Comparison of ENCODE assay signal across 9 cellular contexts in genomic region chr11:68890490-68891231, GRCh38. TPM values are rescaled to one million over a fixed set of nuclear protein-coding genes. Genes with fewer than 3 reads are reported as not detected.
DNase-seq lines count a peak whose midpoint lies in the region; TF ChIP-seq lines count a peak whose summit lies in the region.
"Had no signal": no experiment of that assay in that cellular context is flagged by ENCODE, and none has a peak within 500 bp of the region (broad histone marks: within the 10 kb centered on the region; RNA-seq: fewer than 3 reads in every experiment).

No MANE protein-coding gene starts in this region.

- CTCF ChIA-PET in AG04449 (lab: Yijun Ruan, JAX): interaction anchor here (0.6 to 4.2 kb wide), 29 partner anchors 9 to 307 kb away, joined by 3 to 29 read pairs (median 3); partner anchors contain the start of genes CPT1A, IGHMBP2, MRGPRF and MRPL21

- TF ChIP-seq CTCF in AG04449 (IDR thresholded peaks at IDR 0.05; ENCODE audit: insufficient read depth, low read length, missing control alignments) (no peak), fibroblast of mammary gland (conservative IDR thresholded peaks at IDR 0.05; ENCODE audit: control insufficient read depth, insufficient read depth, low read depth, low read length) (no peak), nephron progenitor cell (IDR thresholded peaks at IDR 0.05) (no peak), GM20000 (IDR thresholded peaks at IDR 0.05; ENCODE audit: extremely low read depth, missing control alignments) (no peak)

- peak; percentile 91 for DNase-seq in AG04449 (ENCODE audit: low read depth, low spot score)
- peak; percentile 91 for DNase-seq in fibroblast of mammary gland (ENCODE audit: low read depth)
- DNase-seq in nephron progenitor cell: no peak
- no peak for DNase-seq in GM20000 (ENCODE audit: low spot score)
- no peak for DNase-seq in effector CD4-positive, alpha-beta T cell
- DNase-seq in HuH-7.5 (ENCODE audit: low spot score): no peak
- no peak for DNase-seq in MV-4-11 (lab: John Stamatoyannopoulos, UW)

- H3K36me3 Mint-ChIP-seq in nephron progenitor cell (ENCODE audit: low read depth): peaks cover 35% of the 10 kb centered on the region

- H3K9me3 Mint-ChIP-seq in nephron progenitor cell: no peaks in the 10 kb centered on the region
- H3K9me3 Mint-ChIP-seq: T-cell had no signal

- POLR2A ChIA-PET in AG04449 (lab: Yijun Ruan, JAX): interaction anchor here (0.9 to 1.5 kb wide), 5 partner anchors 12 to 49 kb away, joined by 4 to 8 read pairs (median 4); partner anchors contain the start of genes CPT1A, IGHMBP2 and MRPL21

- peaks cover 10% of the 10 kb centered on the region for H3K4me1 Mint-ChIP-seq in nephron progenitor cell
- H3K4me1 Mint-ChIP-seq: T-cell had no signal

- H3K27me3 Mint-ChIP-seq in nephron progenitor cell (ENCODE audit: low read depth, poor library complexity): peaks cover 2% of the 10 kb centered on the region
- H3K27me3 Mint-ChIP-seq: T-cell had no signal

- no peak overlapping the region for H3K4me3 Mint-ChIP-seq in nephron progenitor cell
- H3K4me3 Mint-ChIP-seq: T-cell had no signal

- H3K27ac Mint-ChIP-seq in nephron progenitor cell: peak overlapping the region; percentile 89
- H3K27ac Mint-ChIP-seq: T-cell had no signal

- H3K4me3 ChIP-seq in AG04449 (ENCODE audit: low read depth, low read length): peak overlapping the region; percentile 23
- H3K4me3 ChIP-seq in fibroblast of mammary gland (ENCODE audit: control insufficient read depth, low read depth, low read length): no peak overlapping the region

TF ChIP-seq in PFSK-1, 5 proteins besides CTCF, POLR2A, EP300 and RAD21:
- peak; percentile 90; the same call in 1 of the 2 replicates for TF ChIP-seq SIN3A (IDR thresholded peaks at IDR 0.05; ENCODE audit: borderline replicate concordance, insufficient read depth, low read length)
- TF ChIP-seq TAF1 (IDR thresholded peaks at IDR 0.05; ENCODE audit: borderline replicate concordance, insufficient read depth, low read length): no peak
- TF ChIP-seq, protein P1, sequence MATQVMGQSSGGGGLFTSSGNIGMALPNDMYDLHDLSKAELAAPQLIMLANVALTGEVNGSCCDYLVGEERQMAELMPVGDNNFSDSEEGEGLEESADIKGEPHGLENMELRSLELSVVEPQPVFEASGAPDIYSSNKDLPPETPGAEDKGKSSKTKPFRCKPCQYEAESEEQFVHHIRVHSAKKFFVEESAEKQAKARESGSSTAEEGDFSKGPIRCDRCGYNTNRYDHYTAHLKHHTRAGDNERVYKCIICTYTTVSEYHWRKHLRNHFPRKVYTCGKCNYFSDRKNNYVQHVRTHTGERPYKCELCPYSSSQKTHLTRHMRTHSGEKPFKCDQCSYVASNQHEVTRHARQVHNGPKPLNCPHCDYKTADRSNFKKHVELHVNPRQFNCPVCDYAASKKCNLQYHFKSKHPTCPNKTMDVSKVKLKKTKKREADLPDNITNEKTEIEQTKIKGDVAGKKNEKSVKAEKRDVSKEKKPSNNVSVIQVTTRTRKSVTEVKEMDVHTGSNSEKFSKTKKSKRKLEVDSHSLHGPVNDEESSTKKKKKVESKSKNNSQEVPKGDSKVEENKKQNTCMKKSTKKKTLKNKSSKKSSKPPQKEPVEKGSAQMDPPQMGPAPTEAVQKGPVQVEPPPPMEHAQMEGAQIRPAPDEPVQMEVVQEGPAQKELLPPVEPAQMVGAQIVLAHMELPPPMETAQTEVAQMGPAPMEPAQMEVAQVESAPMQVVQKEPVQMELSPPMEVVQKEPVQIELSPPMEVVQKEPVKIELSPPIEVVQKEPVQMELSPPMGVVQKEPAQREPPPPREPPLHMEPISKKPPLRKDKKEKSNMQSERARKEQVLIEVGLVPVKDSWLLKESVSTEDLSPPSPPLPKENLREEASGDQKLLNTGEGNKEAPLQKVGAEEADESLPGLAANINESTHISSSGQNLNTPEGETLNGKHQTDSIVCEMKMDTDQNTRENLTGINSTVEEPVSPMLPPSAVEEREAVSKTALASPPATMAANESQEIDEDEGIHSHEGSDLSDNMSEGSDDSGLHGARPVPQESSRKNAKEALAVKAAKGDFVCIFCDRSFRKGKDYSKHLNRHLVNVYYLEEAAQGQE (IDR thresholded peaks at IDR 0.05; ENCODE audit: insufficient read depth in 1 of 2, low read depth in 2 of 2, low read length in 2 of 2): no peak
- peak; percentile 20 for TF ChIP-seq FOXP2 (optimal IDR thresholded peaks at IDR 0.05; ENCODE audit: borderline replicate concordance, extremely low read depth, extremely low read length, insufficient read depth)

RNA-seq across cellular contexts. Expression of gene MRPL21, which starts 13.0 kb away (rescaled TPM):
- polyA plus RNA-seq in PFSK-1 (2012; ENCODE audit: insufficient read length, low read depth): 139 TPM

RNA-seq across cellular contexts. Expression of gene IGHMBP2, which starts 13.0 kb away (rescaled TPM):
- polyA plus RNA-seq in PFSK-1 (2012; ENCODE audit: insufficient read length, low read depth): 25.3 TPM

RNA-seq across cellular contexts. Expression of gene CPT1A, which starts 48.9 kb away (rescaled TPM):
- polyA plus RNA-seq in PFSK-1 (2012; ENCODE audit: insufficient read length, low read depth): 76.6 TPM

Comparison
In these comparisons a context has a peak if more than half of its experiments do, and no peak if none do; other contexts are left out.
1. DNase-seq: peak in AG04449 (single experiment) and fibroblast of mammary gland (single experiment); none in nephron progenitor cell (single experiment), GM20000 (single experiment), effector CD4-positive, alpha-beta T cell (single experiment), HuH-7.5 (single experiment) and MV-4-11 (single experiment).